In the genomic region with DNA sequence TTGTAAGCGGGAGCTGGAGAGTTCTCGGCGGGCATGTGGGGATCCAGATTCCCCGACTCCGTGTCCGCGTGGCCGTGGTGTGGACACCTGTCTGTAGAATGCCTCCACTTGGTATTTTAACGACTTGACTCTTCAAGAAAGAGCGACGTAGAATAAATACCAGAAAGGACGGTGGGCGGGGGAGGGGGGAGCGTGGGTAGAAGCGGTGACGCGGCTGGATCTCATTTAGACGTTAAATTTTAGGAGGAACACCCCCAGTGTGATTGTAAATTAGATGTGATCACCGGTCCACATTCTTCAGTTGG, we compare ENCODE assay signal across 8 cellular contexts. TPM values are rescaled to one million over a fixed set of nuclear protein-coding genes. Genes with fewer than 3 reads are reported as not detected.
DNase-seq lines count a peak whose midpoint lies in the region; ATAC-seq and TF ChIP-seq lines count a peak whose summit lies in the region.

No MANE protein-coding gene starts in this region.

- H3K9me3 ChIP-seq in lung (ENCODE audit: control insufficient read depth in 2 of 2, insufficient read depth in 1 of 2, low read length in 1 of 2) (no peaks in the 10 kb centered on the region), thymus (ENCODE audit: control insufficient read depth) (peaks cover 3% of the 10 kb centered on the region)

- H3K4me3 ChIP-seq in brain microvascular endothelial cell (ENCODE audit: low read depth, low read length): peak overlapping the region; percentile 64
- H3K4me3 ChIP-seq in lung: peak overlapping the region; percentile 54
- H3K4me3 ChIP-seq in thymus (ENCODE audit: low read length): peak overlapping the region; percentile 54

- H3K27ac ChIP-seq in brain microvascular endothelial cell: no peak overlapping the region
- peak overlapping the region; percentile 77 to 86 for H3K27ac ChIP-seq in lung (ENCODE audit: low read depth in 1 of 2, low read length in 1 of 2)
- H3K27ac ChIP-seq in thymus (ENCODE audit: low read depth): no peak overlapping the region

- in situ Hi-C loops in brain microvascular endothelial cell (cut with HindIII; ENCODE audit: low pct_ligation_motif_present, low sequenced_read_pairs): no loop called here

- H3K27ac Mint-ChIP-seq in activated CD8-positive, alpha-beta memory T cell treated with anti-CD3 and anti-CD28 coated beads, Interleukin-2, amount 10 ng/mL, durations not matched to agents 7 days and 5 days: no peak overlapping the region

- no peaks in the 10 kb centered on the region for H3K9me3 Mint-ChIP-seq in activated CD8-positive, alpha-beta memory T cell treated with anti-CD3 and anti-CD28 coated beads, Interleukin-2, amount 10 ng/mL, durations not matched to agents 7 days and 5 days (ENCODE audit: low read depth)

- no peaks in the 10 kb centered on the region for H3K36me3 Mint-ChIP-seq in activated CD8-positive, alpha-beta memory T cell treated with anti-CD3 and anti-CD28 coated beads, Interleukin-2, amount 10 ng/mL, durations not matched to agents 7 days and 5 days

- H3K4me1 ChIP-seq in lung (ENCODE audit: control insufficient read depth in 2 of 2, insufficient read depth in 2 of 2, low read length in 2 of 2): no peaks in the 10 kb centered on the region
- H3K4me1 ChIP-seq in thymus (ENCODE audit: control insufficient read depth, insufficient read depth, low read length): no peaks in the 10 kb centered on the region

- H3K4me1 Mint-ChIP-seq in activated CD8-positive, alpha-beta memory T cell treated with anti-CD3 and anti-CD28 coated beads, Interleukin-2, amount 10 ng/mL, durations not matched to agents 7 days and 5 days: peaks cover 2% of the 10 kb centered on the region

- WGBS in lung, 2 donors: 9 to 11% methylated on average over 19 of the region's 19 CpGs
- WGBS in thymus: 16% methylated on average over 19 of the region's 19 CpGs

- TF ChIP-seq CTCF in brain microvascular endothelial cell (IDR thresholded peaks at IDR 0.05; ENCODE audit: low read depth, low read length, missing control alignments): no peak
- no peak for TF ChIP-seq CTCF in lung (IDR thresholded peaks at IDR 0.05; ENCODE audit: control extremely low read depth, extremely low read depth)

- CTCF ChIA-PET in activated CD8-positive, alpha-beta memory T cell treated with anti-CD3 and anti-CD28 coated beads, Interleukin-2, amount 10 ng/mL, durations not matched to agents 7 days and 5 days (lab: Charles Lee): interaction anchor here (1.0 kb wide), 1 partner anchor 49 kb away, joined by 3 read pairs; no protein-coding TSS in a partner anchor

- no peaks in the 10 kb centered on the region for H3K36me3 ChIP-seq in brain microvascular endothelial cell (replicated peaks)
- no peaks in the 10 kb centered on the region for H3K36me3 ChIP-seq in lung (ENCODE audit: control insufficient read depth in 2 of 2, insufficient read depth in 2 of 2, low read length in 2 of 2)
- no peaks in the 10 kb centered on the region for H3K36me3 ChIP-seq in thymus (ENCODE audit: control insufficient read depth, insufficient read depth)

- no peak for DNase-seq in activated CD8-positive, alpha-beta memory T cell treated with anti-CD3 and anti-CD28 coated beads, Interleukin-2, amount 10 ng/mL, durations not matched to agents 7 days and 5 days
- DNase-seq in activated CD8-positive, alpha-beta memory T cell treated with anti-CD3 and anti-CD28 coated beads, Interleukin-2, amount 50 U/mL, for 4 hours: no peak
- DNase-seq in brain microvascular endothelial cell (peak; percentile 16), lung (ENCODE audit: low spot score) (no peak), middle frontal gyrus (ENCODE audit: extremely low spot score, low spot score) (no peak)
- no peak for DNase-seq in stimulated activated CD4-positive, alpha-beta T cell treated with anti-CD3 and anti-CD28 coated beads, Interleukin-2, amount 100 ng/mL, for 48 hours

- H3K27me3 ChIP-seq in brain microvascular endothelial cell (replicated peaks): no peaks in the 10 kb centered on the region
- H3K27me3 ChIP-seq in lung (ENCODE audit: control insufficient read depth, insufficient read depth): no peaks in the 10 kb centered on the region
- peaks cover 34% of the 10 kb centered on the region for H3K27me3 ChIP-seq in thymus (ENCODE audit: control insufficient read depth, insufficient read depth)

- H3K27me3 Mint-ChIP-seq in activated CD8-positive, alpha-beta memory T cell treated with anti-CD3 and anti-CD28 coated beads, Interleukin-2, amount 10 ng/mL, durations not matched to agents 7 days and 5 days: peaks cover 41% of the 10 kb centered on the region

- ATAC-seq in activated CD8-positive, alpha-beta memory T cell treated with anti-CD3 and anti-CD28 coated beads, Interleukin-2, amount 10 ng/mL, durations not matched to agents 7 days and 5 days: no peak
- ATAC-seq in lung (ENCODE audit: insufficient read depth, low FRiP score) (no peak), GM19463 (IDR thresholded peaks at IDR 0.05; ENCODE audit: unreplicated experiment) (no peak)

- H3K4me3 Mint-ChIP-seq in activated CD8-positive, alpha-beta memory T cell treated with anti-CD3 and anti-CD28 coated beads, Interleukin-2, amount 10 ng/mL, durations not matched to agents 7 days and 5 days: peak overlapping the region; percentile 27

RNA-seq across cellular contexts. Expression of gene PYGO1, which starts 0.6 kb away (rescaled TPM):
- total RNA-seq in activated CD8-positive, alpha-beta memory T cell treated with anti-CD3 and anti-CD28 coated beads, Interleukin-2, amount 10 ng/mL, durations not matched to agents 7 days and 5 days: not detected
- total RNA-seq in lung: 10 to 100 TPM in 1 of 2 donors, 1 to 10 TPM in 1; 7.9 to 17.9 TPM
- polyA plus RNA-seq in lung (1 to 10 TPM; 1.3 to 1.6 TPM), thymus (0.62 TPM)

Comparison
In these comparisons a context has a peak if more than half of its experiments do, and no peak if none do; other contexts are left out.
1. H3K27ac ChIP-seq: peak in lung (2 of 2); none in brain microvascular endothelial cell (single experiment) and thymus (single experiment).
2. RNA of gene PYGO1, which starts 0.6 kb away (total RNA-seq): 7.9 to 17.9 TPM in lung; not detected in activated CD8-positive, alpha-beta memory T cell treated with anti-CD3 and anti-CD28 coated beads, Interleukin-2, amount 10 ng/mL, durations not matched to agents 7 days and 5 days; every median in the first group is over 4 times any median in the second.
3. Peak in every context shown above with its lines, with median percentiles within 50 percentile points of each other: H3K4me3 ChIP-seq.